Comparison of ENCODE assay signal across 9 cellular contexts in genomic region chr22:46056169-46057041, GRCh38.
DNase-seq lines count a peak whose midpoint lies in the region; ATAC-seq and TF ChIP-seq lines count a peak whose summit lies in the region.
"Had no signal": no experiment of that assay in that cellular context is flagged by ENCODE, and none has a peak within 500 bp of the region (broad histone marks: within the 10 kb centered on the region; RNA-seq: fewer than 3 reads in every experiment).

No MANE protein-coding gene starts in this region.

- peaks cover 67% of the 10 kb centered on the region for H3K4me1 Mint-ChIP-seq in activated naive CD4-positive, alpha-beta T cell treated with anti-CD3 and anti-CD28 coated beads, Interleukin-2, amount 10 ng/mL, durations not matched to agents 7 days and 5 days
- H3K4me1 Mint-ChIP-seq in brain: peaks cover 46% of the 10 kb centered on the region

- no peak for DNase-seq in activated naive CD4-positive, alpha-beta T cell treated with anti-CD3 and anti-CD28 coated beads, Interleukin-2, amount 10 ng/mL, durations not matched to agents 7 days and 5 days
- no peak for DNase-seq in activated naive CD4-positive, alpha-beta T cell (lab: John Stamatoyannopoulos, UW)
- no peak for DNase-seq in lung (ENCODE audit: low spot score)
- DNase-seq in epidermal melanocyte (ENCODE audit: insufficient read length, low spot score): no peak
- DNase-seq: NCI-H524 treated with DMSO at 0.1 percent for 48 hours had no signal

- peaks cover 1% of the 10 kb centered on the region for H3K36me3 Mint-ChIP-seq in activated naive CD4-positive, alpha-beta T cell treated with anti-CD3 and anti-CD28 coated beads, Interleukin-2, amount 10 ng/mL, durations not matched to agents 7 days and 5 days
- H3K36me3 Mint-ChIP-seq in brain: no peaks in the 10 kb centered on the region

- H3K4me3 ChIP-seq in lung (no peak overlapping the region), urinary bladder (ENCODE audit: low read depth, low read length) (peak overlapping the region; percentile 20)

- no peaks in the 10 kb centered on the region for H3K9me3 ChIP-seq in lung (ENCODE audit: control insufficient read depth in 2 of 2, insufficient read depth in 1 of 2, low read length in 1 of 2)

- CTCF ChIA-PET in activated naive CD4-positive, alpha-beta T cell treated with anti-CD3 and anti-CD28 coated beads, Interleukin-2, amount 10 ng/mL, durations not matched to agents 7 days and 5 days (lab: Charles Lee): interaction anchor here (1.0 to 1.5 kb wide), 2 partner anchors 20 to 50 kb away, joined by 3 read pairs; no protein-coding TSS in a partner anchor

- H3K27me3 Mint-ChIP-seq in activated naive CD4-positive, alpha-beta T cell treated with anti-CD3 and anti-CD28 coated beads, Interleukin-2, amount 10 ng/mL, durations not matched to agents 7 days and 5 days: no peaks in the 10 kb centered on the region
- H3K27me3 Mint-ChIP-seq in brain: peaks cover 45% of the 10 kb centered on the region

- peak overlapping the region; percentile 90 to 93 for H3K27ac ChIP-seq in lung (ENCODE audit: low read depth in 1 of 2, low read length in 1 of 2)
- H3K27ac ChIP-seq in urinary bladder (ENCODE audit: low read depth): peak overlapping the region; percentile 78

- 51 to 81% methylated on average over 22 of the region's 22 CpGs for WGBS in lung, 2 donors
- 47% methylated on average over 22 of the region's 22 CpGs for WGBS in urinary bladder

- H3K36me3 ChIP-seq in lung (ENCODE audit: control insufficient read depth in 2 of 2, insufficient read depth in 2 of 2, low read length in 2 of 2) (peaks cover 0 to under 1% of the 10 kb centered on the region in 2 donors), urinary bladder (ENCODE audit: insufficient read depth) (no peaks in the 10 kb centered on the region)

- no peak overlapping the region for H3K4me3 Mint-ChIP-seq in activated naive CD4-positive, alpha-beta T cell treated with anti-CD3 and anti-CD28 coated beads, Interleukin-2, amount 10 ng/mL, durations not matched to agents 7 days and 5 days
- peak overlapping the region in 4 of 5 experiments; percentile 32 to 87 (median 63) for H3K4me3 Mint-ChIP-seq in brain

- peak overlapping the region; percentile 79 for H3K27ac Mint-ChIP-seq in activated naive CD4-positive, alpha-beta T cell treated with anti-CD3 and anti-CD28 coated beads, Interleukin-2, amount 10 ng/mL, durations not matched to agents 7 days and 5 days
- peak overlapping the region; percentile 57 to 98 (median 94) for H3K27ac Mint-ChIP-seq in brain

- H3K27me3 ChIP-seq in lung (ENCODE audit: control insufficient read depth, insufficient read depth): no peaks in the 10 kb centered on the region

- TF ChIP-seq CTCF in brain (conservative IDR thresholded peaks at IDR 0.05) (no peak), lung (IDR thresholded peaks at IDR 0.05; ENCODE audit: control extremely low read depth, extremely low read depth) (no peak)

- H3K4me1 ChIP-seq in lung (ENCODE audit: control insufficient read depth in 2 of 2, insufficient read depth in 2 of 2, low read length in 2 of 2) (peaks cover 10 to 30% of the 10 kb centered on the region in 2 donors), urinary bladder (ENCODE audit: insufficient read depth) (no peaks in the 10 kb centered on the region)

- no peaks in the 10 kb centered on the region for H3K9me3 Mint-ChIP-seq in activated naive CD4-positive, alpha-beta T cell treated with anti-CD3 and anti-CD28 coated beads, Interleukin-2, amount 10 ng/mL, durations not matched to agents 7 days and 5 days
- H3K9me3 Mint-ChIP-seq in brain: peaks cover 0 to 5% (median 0%) of the 10 kb centered on the region in 5 experiments

- ATAC-seq in lung (ENCODE audit: insufficient read depth, low FRiP score) (no peak), GM21360 (IDR thresholded peaks at IDR 0.05; ENCODE audit: unreplicated experiment) (no peak), HG03565 (IDR thresholded peaks at IDR 0.05; ENCODE audit: unreplicated experiment) (no peak)
